29 cellular contexts compared by ENCODE assay signal in the genomic region with DNA sequence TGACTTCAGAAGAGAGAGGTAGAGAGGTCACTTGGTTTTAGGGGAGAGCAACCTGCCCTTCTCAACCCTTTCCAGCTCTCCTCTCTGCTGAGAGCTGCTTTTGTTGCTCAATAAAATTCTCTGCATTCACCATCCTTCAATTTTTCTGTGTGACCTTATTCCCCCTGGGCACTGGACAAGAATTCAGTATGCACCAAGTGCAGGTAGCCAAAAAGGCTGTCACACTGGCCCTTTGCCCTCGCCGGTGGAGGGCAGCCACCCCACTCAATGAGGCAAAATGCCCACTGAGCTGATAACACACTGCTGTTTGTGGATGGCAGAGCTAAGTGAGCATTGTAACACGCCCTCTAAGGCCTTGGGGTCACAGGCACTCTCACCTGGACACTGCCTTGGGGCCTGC.
"Had no signal": no experiment of that assay in that cellular context is flagged by ENCODE, and none has a peak within 500 bp of the region (broad histone marks: within the 10 kb centered on the region; RNA-seq: fewer than 3 reads in every experiment).

No MANE protein-coding gene starts in this region.

- H3K36me3 Mint-ChIP-seq: mesothelial cell of epicardium; naive B cell; natural killer cell; neural progenitor cell; stimulated activated naive B cell treated with anti-CD40 and anti-IgM and Interleukin-4, amounts not matched to agents 10 μg/mL and 1 μg/mL and 100 μg/mL, for 72 hours had no signal

- H3K27ac ChIP-seq: heart right ventricle, hepatocyte, lower lobe of right lung, neural progenitor cell, ovary, right atrium auricular region, skin epidermis, stomach, testis, thyroid gland, transverse colon, upper lobe of right lung, uterus had no signal

- H3K27ac Mint-ChIP-seq: mesothelial cell of epicardium; naive B cell; natural killer cell; nephron progenitor cell; neural progenitor cell; progenitor cell of endocrine pancreas; stimulated activated naive B cell treated with anti-CD40 and anti-IgM and Interleukin-4, amounts not matched to agents 10 μg/mL and 1 μg/mL and 100 μg/mL, for 72 hours had no signal

- H3K4me2 ChIP-seq: hepatocyte, neural progenitor cell had no signal

- H3K9ac ChIP-seq: neural progenitor cell had no signal

- H3K4me1 ChIP-seq: heart right ventricle, lower lobe of right lung, neural progenitor cell, right atrium auricular region, stomach, testis, thyroid gland, transverse colon, upper lobe of right lung, uterus had no signal

- H3K27me3 Mint-ChIP-seq: progenitor cell of endocrine pancreas had no signal

- H3K9me3 Mint-ChIP-seq: mesothelial cell of epicardium; naive B cell; natural killer cell; nephron progenitor cell; neural progenitor cell; stimulated activated naive B cell treated with anti-CD40 and anti-IgM and Interleukin-4, amounts not matched to agents 10 μg/mL and 1 μg/mL and 100 μg/mL, for 72 hours had no signal

- H3K79me2 ChIP-seq: hepatocyte had no signal

- H3K4me1 Mint-ChIP-seq: naive B cell, natural killer cell, nephron progenitor cell, neural progenitor cell had no signal

- H3K36me3 ChIP-seq: heart right ventricle, lower lobe of right lung, neural progenitor cell, ovary, right atrium auricular region, stomach, thyroid gland, transverse colon, upper lobe of right lung, uterus had no signal

- H3K9me3 ChIP-seq: heart right ventricle, lower lobe of right lung, ovary, right atrium auricular region, stomach, testis, thyroid gland, transverse colon, upper lobe of right lung, uterus had no signal

- H3K4me3 ChIP-seq: heart right ventricle, hepatocyte, lower lobe of right lung, neural progenitor cell, ovary, right atrium auricular region, skin epidermis, stomach, testis, thyroid gland, transverse colon, upper lobe of right lung, uterus had no signal

- DNase-seq: heart right ventricle; islet precursor cell; left ventricle myocardium superior; lower lobe of right lung; mammary epithelial cell; mesendoderm; naive B cell; natural killer cell; nephron progenitor cell; ovary; stimulated activated CD4-positive, alpha-beta T cell treated with anti-CD3 and anti-CD28 coated beads, Interleukin-12 subunit alpha, Interleukin-12 subunit beta, amount 100 ng/mL, for 4 hours; stimulated activated CD4-positive, alpha-beta T cell treated with anti-CD3 and anti-CD28 coated beads, Interleukin-15, amount 100 ng/mL, for 24 hours; stimulated activated CD4-positive, alpha-beta T cell treated with anti-CD3 and anti-CD28 coated beads, Interleukin-2, amount 100 ng/mL, for 24 hours; stimulated activated CD4-positive, alpha-beta T cell treated with anti-CD3 and anti-CD28 coated beads, Interleukin-4, amount 100 ng/mL, for 1 hour; stimulated activated naive B cell treated with anti-CD40 and anti-IgM and Interleukin-4, amounts not matched to agents 10 μg/mL and 1 μg/mL and 100 μg/mL, for 72 hours; stimulated activated naive CD8-positive, alpha-beta T cell treated with anti-CD3 and anti-CD28 coated beads, Interleukin-15, Interleukin-2, amounts not matched to agents 100 U/mL and 50 U/mL, for 24 hours; stomach; testis; thyroid gland; transverse colon; upper lobe of right lung; uterus had no signal

- ATAC-seq: heart right ventricle; left ventricle myocardium superior; lower lobe of right lung; natural killer cell; sciatic nerve; stimulated activated naive B cell treated with anti-CD40 and anti-IgM and Interleukin-4, amounts not matched to agents 10 μg/mL and 1 μg/mL and 100 μg/mL, for 72 hours; stimulated activated naive CD8-positive, alpha-beta T cell treated with anti-CD3 and anti-CD28 coated beads, Interleukin-15, Interleukin-2, amounts not matched to agents 100 U/mL and 50 U/mL, for 24 hours; upper lobe of right lung had no signal

- H3K4me3 Mint-ChIP-seq: mesothelial cell of epicardium; naive B cell; natural killer cell; nephron progenitor cell; neural progenitor cell; stimulated activated naive B cell treated with anti-CD40 and anti-IgM and Interleukin-4, amounts not matched to agents 10 μg/mL and 1 μg/mL and 100 μg/mL, for 72 hours had no signal

- H2AFZ ChIP-seq: hepatocyte, neural progenitor cell had no signal

- H3K27me3 ChIP-seq: hepatocyte, neural progenitor cell, ovary, right atrium auricular region, testis, uterus had no signal
